Comparison of ENCODE assay signal across 25 cellular contexts in genomic region chr15:76674883-76675282, GRCh38.
DNase-seq lines count a peak whose midpoint lies in the region; ATAC-seq and TF ChIP-seq lines count a peak whose summit lies in the region.
"Had no signal": no experiment of that assay in that cellular context is flagged by ENCODE, and none has a peak within 500 bp of the region (broad histone marks: within the 10 kb centered on the region; RNA-seq: fewer than 3 reads in every experiment).

No MANE protein-coding gene starts in this region.

- no peak overlapping the region for H3K27ac ChIP-seq in PC-3 (ENCODE audit: low read length)
- H3K27ac ChIP-seq: adrenal gland, esophagus muscularis mucosa, SJSA1, thyroid gland, VCaP had no signal

- H3K4me1 Mint-ChIP-seq in glutamatergic neuron (ENCODE audit: low read depth, unreplicated experiment) = peaks cover 3% of the 10 kb centered on the region
- H3K4me1 Mint-ChIP-seq: immature natural killer cell, T-helper 17 cell had no signal

- CTCF ChIA-PET in BJ (lab: Yijun Ruan, JAX) = no interaction called here
- CTCF ChIA-PET in PC-3 (lab: Charles Lee) = no interaction called here

- H3K9ac ChIP-seq in PC-3 (ENCODE audit: low read length) = no peak overlapping the region

- H3K9me2 ChIP-seq in PC-3 (replicated peaks; ENCODE audit: low read length) = no peaks in the 10 kb centered on the region

- H3K4me2 ChIP-seq in PC-3 (ENCODE audit: low read length) = no peak overlapping the region

- TF ChIP-seq CTCF in BJ (IDR thresholded peaks at IDR 0.05; ENCODE audit: insufficient read depth, low read depth, low read length) (no peak), PC-3 (conservative IDR thresholded peaks at IDR 0.05; ENCODE audit: low read depth, low read length) (no peak), cardiac fibroblast (IDR thresholded peaks at IDR 0.05; ENCODE audit: low read depth, low read length) (no peak), glutamatergic neuron (IDR thresholded peaks at IDR 0.05; ENCODE audit: partially characterized antibody, unreplicated experiment) (no peak)

- no peak overlapping the region for H2AFZ ChIP-seq in PC-3 (ENCODE audit: low read length)

- ATAC-seq in PC-3 = no peak
- ATAC-seq: stimulated activated naive CD8-positive, alpha-beta T cell treated with anti-CD3 and anti-CD28 coated beads, Interleukin-15, Interleukin-2, amounts not matched to agents 100 U/mL and 50 U/mL, for 24 hours; T-helper 17 cell had no signal

- H3K9me3 Mint-ChIP-seq in glutamatergic neuron (ENCODE audit: unreplicated experiment) = no peaks in the 10 kb centered on the region
- H3K9me3 Mint-ChIP-seq: immature natural killer cell had no signal

- H3K4me1 ChIP-seq in PC-3 (ENCODE audit: insufficient read depth, low read length) = no peaks in the 10 kb centered on the region
- H3K4me1 ChIP-seq: SJSA1 had no signal

- intact Hi-C loops in PC-3 (cut with micrococcal nuclease) = no loop called here

- H3K9me3 ChIP-seq in PC-3 (ENCODE audit: low read length) = no peaks in the 10 kb centered on the region
- H3K9me3 ChIP-seq: adrenal gland, esophagus muscularis mucosa, HAP-1, SJSA1, thyroid gland had no signal

- BruUV-seq in PC-3 (replicated peaks; lab: Mats Ljungman, UMichigan) = no TSS peak

- H3K4me3 Mint-ChIP-seq in glutamatergic neuron (ENCODE audit: unreplicated experiment) = no peak overlapping the region
- H3K4me3 Mint-ChIP-seq: immature natural killer cell, T-helper 17 cell had no signal

- H3K27ac Mint-ChIP-seq in glutamatergic neuron (ENCODE audit: unreplicated experiment) = no peak overlapping the region
- H3K27ac Mint-ChIP-seq: immature natural killer cell, T-helper 17 cell had no signal

- H3K79me2 ChIP-seq in PC-3 (ENCODE audit: low read length) = no peaks in the 10 kb centered on the region

- POLR2A ChIA-PET in BJ (lab: Charles Lee) = no interaction called here
- POLR2A ChIA-PET in PC-3 (lab: Charles Lee; ENCODE audit: unreplicated experiment) = no interaction called here

- DNase-seq in BJ (ENCODE audit: low read depth) (peak; percentile 5), PC-3 (peak; percentile 36), cardiac fibroblast (ENCODE audit: low read depth in 2 of 2) (peak; percentile 1 to 41), kidney tubule cell (ENCODE audit: low spot score) (peak; percentile 70), glutamatergic neuron (no peak), NCI-H146 (lab: John Stamatoyannopoulos, UW) (no peak), 8988T (no peak), occipital lobe (lab: John Stamatoyannopoulos, UW) (no peak)
- DNase-seq: activated gamma-delta T cell; adrenal gland; DND-41; effector memory CD4-positive, alpha-beta T cell; immature natural killer cell; NCI-H1436; NCI-H2171 treated with DMSO at 0.1 percent for 48 hours; NCI-H82; OCI-M1; stimulated activated CD4-positive, alpha-beta T cell treated with anti-CD3 and anti-CD28 coated beads, Interleukin-4, amount 100 ng/mL, for 1 hour; stimulated activated naive CD8-positive, alpha-beta T cell treated with anti-CD3 and anti-CD28 coated beads, Interleukin-15, Interleukin-2, amounts not matched to agents 100 U/mL and 50 U/mL, for 24 hours; T-helper 17 cell; thyroid gland had no signal

- H3K4me3 ChIP-seq in BJ (ENCODE audit: low read depth, low read length) (no peak overlapping the region), PC-3 (ENCODE audit: low read length) (no peak overlapping the region), cardiac fibroblast (replicated peaks in 1 of 2; ENCODE audit: low read depth in 2 of 2, low read length in 2 of 2) (no peak overlapping the region)
- H3K4me3 ChIP-seq: adrenal gland, esophagus muscularis mucosa, HAP-1, SJSA1, thyroid gland had no signal

- H4K20me1 ChIP-seq in PC-3 (ENCODE audit: low read length) = no peaks in the 10 kb centered on the region

- no peaks in the 10 kb centered on the region for H3K36me3 ChIP-seq in BJ (ENCODE audit: control insufficient read depth, insufficient read depth, low read length)
- no peaks in the 10 kb centered on the region for H3K36me3 ChIP-seq in PC-3 (ENCODE audit: low read depth, low read length)
- H3K36me3 ChIP-seq: adrenal gland, esophagus muscularis mucosa, HAP-1, SJSA1, thyroid gland had no signal

- H3K27me3 ChIP-seq in BJ (ENCODE audit: control insufficient read depth, insufficient read depth, low read length) = no peaks in the 10 kb centered on the region
- no peaks in the 10 kb centered on the region for H3K27me3 ChIP-seq in PC-3 (ENCODE audit: low read length)
- H3K27me3 ChIP-seq: adrenal gland, esophagus muscularis mucosa, SJSA1, thyroid gland had no signal

- no peaks in the 10 kb centered on the region for H3F3A ChIP-seq in PC-3 (ENCODE audit: low read length, unreplicated experiment)

- H3K36me3 Mint-ChIP-seq in glutamatergic neuron (ENCODE audit: unreplicated experiment) = peaks cover 3% of the 10 kb centered on the region

- H3K27me3 Mint-ChIP-seq in glutamatergic neuron (ENCODE audit: unreplicated experiment) = no peaks in the 10 kb centered on the region
- H3K27me3 Mint-ChIP-seq: T-helper 17 cell had no signal

Comparison
In these comparisons a context has a peak if more than half of its experiments do, and no peak if none do; other contexts are left out.
1. DNase-seq: peak in BJ (single experiment), PC-3 (single experiment), cardiac fibroblast (2 of 2) and kidney tubule cell (single experiment); none in glutamatergic neuron (single experiment), NCI-H146 (single experiment), 8988T (single experiment) and occipital lobe (single experiment).